1 cellular context compared by ENCODE assay signal in the genomic region with DNA sequence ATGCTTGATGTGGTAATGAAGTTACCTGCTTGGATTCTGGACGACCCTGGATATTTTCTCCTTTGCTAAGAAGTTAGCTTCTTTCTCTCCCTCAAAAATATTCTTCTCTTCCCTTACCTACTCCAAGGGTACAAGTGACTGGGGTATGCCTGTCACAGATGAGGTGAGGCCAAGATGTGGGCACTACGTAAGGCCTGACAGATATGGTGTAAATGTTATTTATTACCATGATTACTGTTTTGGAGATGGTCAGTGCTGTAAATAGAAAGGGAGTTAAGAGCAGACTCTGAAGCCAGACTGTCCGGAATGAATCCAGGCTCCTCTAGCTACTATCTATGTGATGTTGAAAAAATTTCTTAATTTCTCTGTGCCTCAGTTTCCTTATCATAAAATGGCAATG.
TF ChIP-seq lines count a peak whose summit lies in the region.

No MANE protein-coding gene starts in this region.

TF ChIP-seq in H1, 55 proteins besides CTCF, POLR2A, EP300 and RAD21 (continued from another document):
- TF ChIP-seq CEBPB (IDR thresholded peaks at IDR 0.05; ENCODE audit: low read depth, low read length) (no peak), POU5F1 (IDR thresholded peaks at IDR 0.05; ENCODE audit: low read depth, low read length) (no peak), JUND (IDR thresholded peaks at IDR 0.05; ENCODE audit: low read length) (no peak), SP2 (IDR thresholded peaks at IDR 0.05; ENCODE audit: low read length) (no peak), SP4 (IDR thresholded peaks at IDR 0.05; ENCODE audit: low read length) (no peak), CBX5 (IDR thresholded peaks at IDR 0.05; ENCODE audit: low read depth, low read length) (no peak), NANOG (IDR thresholded peaks at IDR 0.05; ENCODE audit: insufficient read depth, low read depth, low read length, poor library complexity, severe bottlenecking) (no peak), YY1 (IDR thresholded peaks at IDR 0.05; ENCODE audit: low read depth, low read length) (no peak)
- TF ChIP-seq, protein P1, sequence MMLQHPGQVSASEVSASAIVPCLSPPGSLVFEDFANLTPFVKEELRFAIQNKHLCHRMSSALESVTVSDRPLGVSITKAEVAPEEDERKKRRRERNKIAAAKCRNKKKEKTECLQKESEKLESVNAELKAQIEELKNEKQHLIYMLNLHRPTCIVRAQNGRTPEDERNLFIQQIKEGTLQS (IDR thresholded peaks at IDR 0.05; ENCODE audit: insufficient read depth, low read depth, low read length), result no peak
